16 cellular contexts compared by ENCODE assay signal in genomic region chr2:84980263-84980983, GRCh38. TPM values are rescaled to one million over a fixed set of nuclear protein-coding genes. Genes with fewer than 3 reads are reported as not detected.
A peak's percentile ranks its signal among the peaks of the same experiment; 100 is the strongest.
DNase-seq lines count a peak whose midpoint lies in the region; ATAC-seq and TF ChIP-seq lines count a peak whose summit lies in the region.
"Had no signal": no experiment of that assay in that cellular context is flagged by ENCODE, and none has a peak within 500 bp of the region (broad histone marks: within the 10 kb centered on the region; RNA-seq: fewer than 3 reads in every experiment).

No MANE protein-coding gene starts in this region.

- intact Hi-C loops in activated CD4-positive, alpha-beta T cell treated with anti-CD3 and anti-CD28 coated beads, Interleukin-2, amount 10 ng/mL, durations not matched to agents 24 days and 14 days (cut with micrococcal nuclease): no loop called here
- intact Hi-C loops in activated T-helper 1 cell treated with anti-CD3 and anti-CD28 coated beads, Interleukin-12 subunit alpha, Interleukin-12 subunit beta, Interleukin-2, Interleukin-4 antibody, amounts not matched to agents 30 ng/mL and 10 ng/mL and 1 ng/mL, durations not matched to agents 14 hours and 24 hours and 36 hours (cut with micrococcal nuclease): no loop called here
- intact Hi-C loops in body of pancreas (cut with DNase I): no loop called here

- TF ChIP-seq POLR2A in body of pancreas (IDR thresholded peaks at IDR 0.05): no peak

- no peak overlapping the region for H2BK120ac ChIP-seq in H9 (ENCODE audit: low read depth, low read length, poor library complexity, severe bottlenecking)

- H3K23ac ChIP-seq in H9 (ENCODE audit: insufficient read length, low read depth, low read length): no peak overlapping the region

- no peak overlapping the region for H2BK5ac ChIP-seq in H9 (ENCODE audit: insufficient read length, low read length)

- no peak overlapping the region for H2BK12ac ChIP-seq in H9 (ENCODE audit: insufficient read length, low read depth, low read length)

- no peak overlapping the region for H2BK15ac ChIP-seq in H9 (ENCODE audit: low read depth, low read length)

- no peak overlapping the region for H2BK20ac ChIP-seq in H9 (ENCODE audit: low read depth, low read length, poor library complexity, severe bottlenecking)

- peaks cover 27% of the 10 kb centered on the region for H3K36me3 Mint-ChIP-seq in activated CD4-positive, alpha-beta T cell treated with anti-CD3 and anti-CD28 coated beads, Interleukin-2, amount 10 ng/mL, durations not matched to agents 24 days and 14 days (ENCODE audit: low read depth)
- H3K36me3 Mint-ChIP-seq in H9 (ENCODE audit: insufficient read depth in 1 of 3, low read depth in 3 of 3) (peaks cover 3 to 5% (median 5%) of the 10 kb centered on the region in 3 experiments; a peak in 6 of 7 replicates), nephron progenitor cell (ENCODE audit: low read depth) (peaks cover 50% of the 10 kb centered on the region)
- H3K36me3 Mint-ChIP-seq in activated T-helper 1 cell treated with anti-CD3 and anti-CD28 coated beads, Interleukin-12 subunit alpha, Interleukin-12 subunit beta, Interleukin-2, Interleukin-4 antibody, amounts not matched to agents 30 ng/mL and 10 ng/mL and 1 ng/mL, durations not matched to agents 14 hours and 24 hours and 36 hours (ENCODE audit: low read depth): peaks cover 15% of the 10 kb centered on the region

- H3K27ac ChIP-seq in H9 (ENCODE audit: insufficient read length, low read depth, low read length) (no peak overlapping the region), body of pancreas (no peak overlapping the region), coronary artery (no peak overlapping the region)
- H3K27ac ChIP-seq: brain microvascular endothelial cell, foreskin keratinocyte had no signal

- H3K79me1 ChIP-seq in H9 (ENCODE audit: insufficient read depth, low read depth, low read length, poor library complexity, severe bottlenecking): peaks cover 3% of the 10 kb centered on the region

- no peak overlapping the region for H3T11ph ChIP-seq in H9 (ENCODE audit: low read length)

- H3K79me2 ChIP-seq in H9 (ENCODE audit: insufficient read depth, low read length): peaks cover 73% of the 10 kb centered on the region

- H3K18ac ChIP-seq in H9 (ENCODE audit: insufficient read length, low read depth, low read length): no peak overlapping the region

- H3K14ac ChIP-seq in H9 (ENCODE audit: insufficient read depth, low read length): no peak overlapping the region

- H3K4me1 ChIP-seq in H9 (ENCODE audit: insufficient read depth, low read length): peaks cover 3% of the 10 kb centered on the region; the same call in 1 of the 2 replicates
- H3K4me1 ChIP-seq in body of pancreas: peaks cover 68% of the 10 kb centered on the region

- H3K9ac ChIP-seq in H9 (ENCODE audit: extremely low read depth, insufficient read length, low read length): no peak overlapping the region

- no peak overlapping the region for H3K4me2 ChIP-seq in H9 (ENCODE audit: insufficient read depth, insufficient read length, low read length)

- H3K27me3 ChIP-seq in H9 (ENCODE audit: insufficient read depth, low read length) (no peaks in the 10 kb centered on the region), body of pancreas (no peaks in the 10 kb centered on the region)
- H3K27me3 ChIP-seq: brain microvascular endothelial cell, foreskin keratinocyte had no signal

- H3K9me3 ChIP-seq in H9 (ENCODE audit: control insufficient read depth, low read depth, low read length): no peaks in the 10 kb centered on the region
- no peaks in the 10 kb centered on the region for H3K9me3 ChIP-seq in body of pancreas

- H3K9me3 Mint-ChIP-seq in activated CD4-positive, alpha-beta T cell treated with anti-CD3 and anti-CD28 coated beads, Interleukin-2, amount 10 ng/mL, durations not matched to agents 24 days and 14 days: no peaks in the 10 kb centered on the region
- H3K9me3 Mint-ChIP-seq in H9 (no peaks in the 10 kb centered on the region), nephron progenitor cell (no peaks in the 10 kb centered on the region)
- H3K9me3 Mint-ChIP-seq in activated T-helper 1 cell treated with anti-CD3 and anti-CD28 coated beads, Interleukin-12 subunit alpha, Interleukin-12 subunit beta, Interleukin-2, Interleukin-4 antibody, amounts not matched to agents 30 ng/mL and 10 ng/mL and 1 ng/mL, durations not matched to agents 14 hours and 24 hours and 36 hours: no peaks in the 10 kb centered on the region
- H3K9me3 Mint-ChIP-seq: activated T-cell treated with anti-CD3 and anti-CD28 coated beads, Interleukin-2, amount 50 U/mL, for 72 hours had no signal

- H3K23me2 ChIP-seq in H9 (ENCODE audit: insufficient read length, low read depth, low read length, poor library complexity, severe bottlenecking): no peaks in the 10 kb centered on the region

- H3K36me3 ChIP-seq in body of pancreas (replicated peaks in 1 of 2; ENCODE audit: insufficient read depth in 1 of 2, low read depth in 2 of 2): no peaks in the 10 kb centered on the region
- H3K36me3 ChIP-seq: brain microvascular endothelial cell had no signal

- H4K8ac ChIP-seq in H9 (replicated peaks; ENCODE audit: insufficient read length, low read depth, low read length): no peak overlapping the region

- TF ChIP-seq CTCF in H9 (conservative IDR thresholded peaks at IDR 0.05) (no peak), nephron progenitor cell (IDR thresholded peaks at IDR 0.05) (no peak), body of pancreas (IDR thresholded peaks at IDR 0.05) (no peak), coronary artery (IDR thresholded peaks at IDR 0.05) (no peak)

- H2AK5ac ChIP-seq in H9 (ENCODE audit: insufficient read length, low read length): no peak overlapping the region

- H3K4me3 Mint-ChIP-seq in activated CD4-positive, alpha-beta T cell treated with anti-CD3 and anti-CD28 coated beads, Interleukin-2, amount 10 ng/mL, durations not matched to agents 24 days and 14 days: no peak overlapping the region
- H3K4me3 Mint-ChIP-seq in H9: no peak overlapping the region; a peak in 1 of 5 replicates
- no peak overlapping the region for H3K4me3 Mint-ChIP-seq in activated T-helper 1 cell treated with anti-CD3 and anti-CD28 coated beads, Interleukin-12 subunit alpha, Interleukin-12 subunit beta, Interleukin-2, Interleukin-4 antibody, amounts not matched to agents 30 ng/mL and 10 ng/mL and 1 ng/mL, durations not matched to agents 14 hours and 24 hours and 36 hours
- no peak overlapping the region for H3K4me3 Mint-ChIP-seq in nephron progenitor cell
- H3K4me3 Mint-ChIP-seq: activated T-cell treated with anti-CD3 and anti-CD28 coated beads, Interleukin-2, amount 50 U/mL, for 72 hours had no signal

- WGBS in H9 (ENCODE audit: extremely low coverage, insufficient read length, low lambda C conversion rate): no CpG with 5 or more reads among the region's 6 CpGs
- WGBS in body of pancreas, 2 donors: 89 to 93% methylated on average over 6 of the region's 6 CpGs

- H4K20me1 ChIP-seq in H9 (ENCODE audit: control insufficient read depth, insufficient read depth, insufficient read length): no peaks in the 10 kb centered on the region

- peak overlapping the region; percentile 52 for H3K27ac Mint-ChIP-seq in activated CD4-positive, alpha-beta T cell treated with anti-CD3 and anti-CD28 coated beads, Interleukin-2, amount 10 ng/mL, durations not matched to agents 24 days and 14 days
- peak overlapping the region; percentile 41 to 88 (median 68); a peak in 5 of 7 replicates for H3K27ac Mint-ChIP-seq in H9
- peak overlapping the region; percentile 3 for H3K27ac Mint-ChIP-seq in activated T-helper 1 cell treated with anti-CD3 and anti-CD28 coated beads, Interleukin-12 subunit alpha, Interleukin-12 subunit beta, Interleukin-2, Interleukin-4 antibody, amounts not matched to agents 30 ng/mL and 10 ng/mL and 1 ng/mL, durations not matched to agents 14 hours and 24 hours and 36 hours
- peak overlapping the region; percentile 70 for H3K27ac Mint-ChIP-seq in nephron progenitor cell
- H3K27ac Mint-ChIP-seq: activated T-cell treated with anti-CD3 and anti-CD28 coated beads, Interleukin-2, amount 50 U/mL, for 72 hours had no signal

- H2AFZ ChIP-seq in H9 (ENCODE audit: low read length): no peak overlapping the region

- no peak for ATAC-seq in body of pancreas
- ATAC-seq: foreskin keratinocyte had no signal

- no peak overlapping the region for H3K4me3 ChIP-seq in body of pancreas
- H3K4me3 ChIP-seq in coronary artery: no peak overlapping the region

- H3K4ac ChIP-seq in H9 (ENCODE audit: low read depth, low read length): no peak overlapping the region

- no peaks in the 10 kb centered on the region for H3K27me3 Mint-ChIP-seq in activated CD4-positive, alpha-beta T cell treated with anti-CD3 and anti-CD28 coated beads, Interleukin-2, amount 10 ng/mL, durations not matched to agents 24 days and 14 days
- H3K27me3 Mint-ChIP-seq in H9 (ENCODE audit: low read depth) (no peaks in the 10 kb centered on the region), nephron progenitor cell (ENCODE audit: low read depth, poor library complexity) (peaks cover 2% of the 10 kb centered on the region)
- no peaks in the 10 kb centered on the region for H3K27me3 Mint-ChIP-seq in activated T-helper 1 cell treated with anti-CD3 and anti-CD28 coated beads, Interleukin-12 subunit alpha, Interleukin-12 subunit beta, Interleukin-2, Interleukin-4 antibody, amounts not matched to agents 30 ng/mL and 10 ng/mL and 1 ng/mL, durations not matched to agents 14 hours and 24 hours and 36 hours (ENCODE audit: insufficient read depth)

- DNase-seq in activated CD4-positive, alpha-beta T cell treated with anti-CD3 and anti-CD28 coated beads, Interleukin-2, amount 10 ng/mL, durations not matched to agents 24 days and 14 days: no peak
- DNase-seq in activated CD4-positive, alpha-beta T cell treated with anti-CD3 and anti-CD28 coated beads, Interleukin-2, amount 50 U/mL, for 4 hours: no peak
- DNase-seq in H9 (no peak), nephron progenitor cell (no peak), Ammon's horn (ENCODE audit: low spot score) (no peak), body of pancreas (no peak), coronary artery (ENCODE audit: low spot score) (no peak)
- DNase-seq in activated T-helper 1 cell treated with anti-CD3 and anti-CD28 coated beads, Interleukin-12 subunit alpha, Interleukin-12 subunit beta, Interleukin-2, Interleukin-4 antibody, amounts not matched to agents 30 ng/mL and 10 ng/mL and 1 ng/mL, durations not matched to agents 14 hours and 24 hours and 36 hours (ENCODE audit: low spot score): no peak
- DNase-seq: activated T-cell treated with anti-CD3 and anti-CD28 coated beads, Interleukin-2, amount 50 U/mL, for 72 hours; brain microvascular endothelial cell; effector memory CD4-positive, alpha-beta T cell; foreskin keratinocyte; NCI-H2029; NK-92 treated with Interleukin-12 subunit alpha and Interleukin-12 subunit beta, amount 100 ng/mL, for 24 hours; SIG-M5; stimulated activated CD4-positive, alpha-beta T cell treated with anti-CD3 and anti-CD28 coated beads, Interleukin-2, amount 100 ng/mL, for 24 hours had no signal

- H4K5ac ChIP-seq in H9 (ENCODE audit: insufficient read length, low read depth, low read length): no peak overlapping the region

- H3K4me1 Mint-ChIP-seq in activated CD4-positive, alpha-beta T cell treated with anti-CD3 and anti-CD28 coated beads, Interleukin-2, amount 10 ng/mL, durations not matched to agents 24 days and 14 days: peaks cover 36% of the 10 kb centered on the region
- H3K4me1 Mint-ChIP-seq in H9 (peaks cover 23 to 37% of the 10 kb centered on the region in 2 experiments), nephron progenitor cell (peaks cover 4% of the 10 kb centered on the region)
- H3K4me1 Mint-ChIP-seq in activated T-helper 1 cell treated with anti-CD3 and anti-CD28 coated beads, Interleukin-12 subunit alpha, Interleukin-12 subunit beta, Interleukin-2, Interleukin-4 antibody, amounts not matched to agents 30 ng/mL and 10 ng/mL and 1 ng/mL, durations not matched to agents 14 hours and 24 hours and 36 hours (ENCODE audit: low read depth): peaks cover 33% of the 10 kb centered on the region

- no peak overlapping the region for H4K91ac ChIP-seq in H9 (ENCODE audit: insufficient read length, low read depth, low read length)

- H3K56ac ChIP-seq in H9 (ENCODE audit: insufficient read length, low read depth, low read length): no peak overlapping the region

RNA-seq across cellular contexts. Expression of gene KCMF1, which starts 9.5 kb away (rescaled TPM):
- total RNA-seq in activated CD4-positive, alpha-beta T cell treated with anti-CD3 and anti-CD28 coated beads, Interleukin-2, amount 10 ng/mL, durations not matched to agents 24 days and 14 days: 98.1 and 101 TPM in 2 replicates
- total RNA-seq in H9 (2021) (110 and 113 TPM in 2 replicates), body of pancreas (10 to 100 TPM in 1 of 2 donors, 1 to 10 TPM in 1; 7.9 to 30.4 TPM)
- total RNA-seq in activated T-helper 1 cell treated with anti-CD3 and anti-CD28 coated beads, Interleukin-12 subunit alpha, Interleukin-12 subunit beta, Interleukin-2, Interleukin-4 antibody, amounts not matched to agents 30 ng/mL and 10 ng/mL and 1 ng/mL, durations not matched to agents 14 hours and 24 hours and 36 hours: 98.1 and 108 TPM in 2 replicates

Comparison
In these comparisons a context has a peak if more than half of its experiments do, and no peak if none do; other contexts are left out.
1. H3K27ac Mint-ChIP-seq: peak in every context shown above with its lines; median percentile 70 in nephron progenitor cell; 68 in H9; 52 in activated CD4-positive, alpha-beta T cell treated with anti-CD3 and anti-CD28 coated beads, Interleukin-2, amount 10 ng/mL, durations not matched to agents 24 days and 14 days; 3 in activated T-helper 1 cell treated with anti-CD3 and anti-CD28 coated beads, Interleukin-12 subunit alpha, Interleukin-12 subunit beta, Interleukin-2, Interleukin-4 antibody, amounts not matched to agents 30 ng/mL and 10 ng/mL and 1 ng/mL, durations not matched to agents 14 hours and 24 hours and 36 hours.